1 cellular context compared by ENCODE assay signal in genomic region chr11:126104420-126104819, GRCh38.
TF ChIP-seq lines count a peak whose summit lies in the region.

No MANE protein-coding gene starts in this region.

TF ChIP-seq in H1, 55 proteins besides CTCF, POLR2A, EP300 and RAD21:
- TF ChIP-seq EZH2 (IDR thresholded peaks at IDR 0.05; ENCODE audit: low read depth, low read length, severe bottlenecking) = no peak
- TF ChIP-seq TAF7 (optimal IDR thresholded peaks at IDR 0.05; ENCODE audit: borderline replicate concordance, low read depth, low read length) = no peak
- peak; percentile 83 for TF ChIP-seq TEAD4 (IDR thresholded peaks at IDR 0.05; ENCODE audit: low read depth, low read length)
- TF ChIP-seq CBX8 (IDR thresholded peaks at IDR 0.05; ENCODE audit: borderline replicate concordance, low read depth, low read length) = no peak
- no peak for TF ChIP-seq JUND (IDR thresholded peaks at IDR 0.05; ENCODE audit: low read length)
- no peak for TF ChIP-seq CHD7 (IDR thresholded peaks at IDR 0.05; ENCODE audit: insufficient replicate concordance, low read length)
- TF ChIP-seq SP1 (IDR thresholded peaks at IDR 0.05; ENCODE audit: low read depth, low read length) = peak; percentile 35; the same call in 1 of the 2 replicates
- no peak for TF ChIP-seq SIRT6 (IDR thresholded peaks at IDR 0.05; ENCODE audit: low read length)
- peak; percentile 83 for TF ChIP-seq TCF12 (IDR thresholded peaks at IDR 0.05; ENCODE audit: low read depth, low read length)
- no peak for TF ChIP-seq ATF2 (IDR thresholded peaks at IDR 0.05; ENCODE audit: low read length)
- no peak for TF ChIP-seq POU5F1 (IDR thresholded peaks at IDR 0.05; ENCODE audit: low read depth, low read length)
- TF ChIP-seq YY1 (IDR thresholded peaks at IDR 0.05; ENCODE audit: low read depth, low read length) = no peak
- no peak for TF ChIP-seq ASH2L (IDR thresholded peaks at IDR 0.05; ENCODE audit: low read length)
- no peak for TF ChIP-seq KDM4A (IDR thresholded peaks at IDR 0.05; ENCODE audit: low read depth, low read length, severe bottlenecking)
- TF ChIP-seq CHD1 (IDR thresholded peaks at IDR 0.05; ENCODE audit: low read depth, low read length) = no peak
- no peak for TF ChIP-seq NRF1 (IDR thresholded peaks at IDR 0.05; ENCODE audit: low read depth, low read length)
- TF ChIP-seq RBBP5 (IDR thresholded peaks at IDR 0.05; ENCODE audit: borderline replicate concordance, low read depth, low read length) = peak; percentile 14; the same call in 1 of the 2 replicates
- no peak for TF ChIP-seq E2F6 (IDR thresholded peaks at IDR 0.05)
- TF ChIP-seq ZNF274 (IDR thresholded peaks at IDR 0.05; ENCODE audit: borderline replicate concordance, extremely low read depth, low read length) = no peak
- peak; percentile 58; the same call in 1 of the 2 replicates for TF ChIP-seq TAF1 (IDR thresholded peaks at IDR 0.05; ENCODE audit: low read depth, low read length)
- no peak for TF ChIP-seq HDAC6 (IDR thresholded peaks at IDR 0.05; ENCODE audit: low read depth, low read length)
- TF ChIP-seq CTBP2 (IDR thresholded peaks at IDR 0.05; ENCODE audit: borderline replicate concordance, insufficient read depth, insufficient read length, low read length) = no peak
- no peak for TF ChIP-seq RXRA (IDR thresholded peaks at IDR 0.05; ENCODE audit: insufficient read depth, low read depth, low read length)
- no peak for TF ChIP-seq CBX5 (IDR thresholded peaks at IDR 0.05; ENCODE audit: low read depth, low read length)
- TF ChIP-seq JUN (IDR thresholded peaks at IDR 0.05; ENCODE audit: low read depth, low read length) = no peak
- peak in 1 of 2 experiments; percentile 60; a peak in 1 of 4 replicates for TF ChIP-seq SIN3A (conservative IDR thresholded peaks at IDR 0.05 in 1 of 2, IDR thresholded peaks at IDR 0.05 in 1 of 2; ENCODE audit: low read depth in 1 of 2, low read length in 2 of 2)
- TF ChIP-seq EGR1 (IDR thresholded peaks at IDR 0.05; ENCODE audit: borderline replicate concordance, low read depth, low read length) = no peak
- TF ChIP-seq GTF2F1 (IDR thresholded peaks at IDR 0.05; ENCODE audit: borderline replicate concordance, low read depth, low read length) = no peak
- no peak for TF ChIP-seq BCL11A (IDR thresholded peaks at IDR 0.05; ENCODE audit: low read depth in 2 of 2, low read length in 2 of 2)
- no peak for TF ChIP-seq KDM5A (IDR thresholded peaks at IDR 0.05; ENCODE audit: low read length)
- no peak for TF ChIP-seq NANOG (IDR thresholded peaks at IDR 0.05; ENCODE audit: insufficient read depth, low read depth, low read length, poor library complexity, severe bottlenecking)
- TF ChIP-seq KDM1A (IDR thresholded peaks at IDR 0.05; ENCODE audit: borderline replicate concordance, low read length) = no peak
- TF ChIP-seq RFX5 (IDR thresholded peaks at IDR 0.05; ENCODE audit: borderline replicate concordance, low read depth, low read length) = no peak
- TF ChIP-seq FOSL1 (IDR thresholded peaks at IDR 0.05; ENCODE audit: insufficient read depth, low read depth, low read length) = no peak
TF ChIP-seq in H1: peak in this region for 6.
